ENCODE assay signal across 28 cellular contexts in genomic region chr14:94040796-94041195, GRCh38. TPM values are rescaled to one million over a fixed set of nuclear protein-coding genes. Genes with fewer than 3 reads are reported as not detected.
"Had no signal": no experiment of that assay in that cellular context is flagged by ENCODE, and none has a peak within 500 bp of the region (broad histone marks: within the 10 kb centered on the region; RNA-seq: fewer than 3 reads in every experiment).

No MANE protein-coding gene starts in this region.

- H3K36me3 Mint-ChIP-seq: naive B cell had no signal

- H3K9me3 ChIP-seq: ovary, testis, tibial nerve had no signal

- H3K4me1 Mint-ChIP-seq: nephron had no signal

- DNase-seq: effector CD4-positive, alpha-beta T cell; endodermal cell; foreskin melanocyte; head of caudate nucleus; left colon; left ventricle myocardium superior; mesenchymal stem cell; naive B cell; nucleus accumbens; ovary; right cardiac atrium; small intestine; stimulated activated CD4-positive, alpha-beta T cell treated with anti-CD3 and anti-CD28 coated beads, Interleukin-4, amount 100 ng/mL, for 1 hour; stimulated activated naive CD8-positive, alpha-beta T cell treated with anti-CD3 and anti-CD28 coated beads, Interleukin-15, amount 100 ng/mL, for 72 hours; testis had no signal

- H3K27me3 Mint-ChIP-seq: stimulated activated memory B cell treated with anti-CD40 and anti-IgM and Interleukin-4, amounts not matched to agents 10 μg/mL and 1 μg/mL and 100 μg/mL, for 72 hours; stimulated activated naive CD8-positive, alpha-beta T cell treated with anti-CD3 and anti-CD28 coated beads, Interleukin-15, amount 100 ng/mL, for 72 hours had no signal

- H3K4me3 Mint-ChIP-seq: endodermal cell; naive B cell; nephron; stimulated activated memory B cell treated with anti-CD40 and anti-IgM and Interleukin-4, amounts not matched to agents 10 μg/mL and 1 μg/mL and 100 μg/mL, for 72 hours; stimulated activated naive CD8-positive, alpha-beta T cell treated with anti-CD3 and anti-CD28 coated beads, Interleukin-15, amount 100 ng/mL, for 72 hours had no signal

- H3K27me3 ChIP-seq: hepatocyte, ovary, testis, tibial nerve had no signal

- H3K36me3 ChIP-seq: ovary had no signal

- H3K9me3 Mint-ChIP-seq: naive B cell; nephron; stimulated activated memory B cell treated with anti-CD40 and anti-IgM and Interleukin-4, amounts not matched to agents 10 μg/mL and 1 μg/mL and 100 μg/mL, for 72 hours; stimulated activated naive CD8-positive, alpha-beta T cell treated with anti-CD3 and anti-CD28 coated beads, Interleukin-15, amount 100 ng/mL, for 72 hours had no signal

- H3K27ac Mint-ChIP-seq: endodermal cell; nephron; stimulated activated memory B cell treated with anti-CD40 and anti-IgM and Interleukin-4, amounts not matched to agents 10 μg/mL and 1 μg/mL and 100 μg/mL, for 72 hours had no signal

- H3K27ac ChIP-seq: coronary artery, hepatocyte, ovary, testis, tibial nerve had no signal

- H3K4me3 ChIP-seq: coronary artery, hepatocyte, lung, ovary, testis, tibial nerve had no signal

- H3K4me2 ChIP-seq: hepatocyte had no signal

- ATAC-seq: left colon; stimulated activated memory B cell treated with anti-CD40 and anti-IgM and Interleukin-4, amounts not matched to agents 10 μg/mL and 1 μg/mL and 100 μg/mL, for 72 hours; stimulated activated naive CD8-positive, alpha-beta T cell treated with anti-CD3 and anti-CD28 coated beads, Interleukin-15, amount 100 ng/mL, for 72 hours had no signal

- H2AFZ ChIP-seq: hepatocyte had no signal

RNA-seq across cellular contexts. Expression of gene CCDC197, which starts 43.7 kb away (rescaled TPM):
- total RNA-seq: chondrocyte, dermis microvascular lymphatic vessel endothelial cell, endodermal cell, hepatocyte, kidney epithelial cell, left colon, lung, ovary, posterior vena cava, subcutaneous adipose tissue, tibial nerve, urinary bladder had no signal
- polyA plus RNA-seq: esophagus, hepatocyte, lung, ovary, right cardiac atrium, small intestine, urinary bladder had no signal
